In genomic region chr20:46673394-46674252, GRCh38 we compare ENCODE assay signal across 23 cellular contexts. TPM values are rescaled to one million over a fixed set of nuclear protein-coding genes. Genes with fewer than 3 reads are reported as not detected.
"Had no signal": no experiment of that assay in that cellular context is flagged by ENCODE, and none has a peak within 500 bp of the region (broad histone marks: within the 10 kb centered on the region; RNA-seq: fewer than 3 reads in every experiment).

No MANE protein-coding gene starts in this region.

- H3K27me3 ChIP-seq: ascending aorta, body of pancreas, MG63 had no signal

- H3K4me3 ChIP-seq: ascending aorta, body of pancreas, MG63, PC-9 had no signal

- ATAC-seq: body of pancreas, T-helper 17 cell, WTC11 had no signal

- H3K4me3 Mint-ChIP-seq: activated CD4-positive, alpha-beta memory T cell treated with anti-CD3 and anti-CD28 coated beads for 36 hours; activated CD4-positive, alpha-beta T cell treated with anti-CD3 and anti-CD28 coated beads, Interleukin-2, amount 10 ng/mL, durations not matched to agents 24 days and 14 days; central memory CD8-positive, alpha-beta T cell; T-helper 17 cell; WTC11 had no signal

- DNase-seq: activated CD4-positive, alpha-beta memory T cell treated with anti-CD3 and anti-CD28 coated beads for 36 hours; activated CD4-positive, alpha-beta T cell treated with anti-CD3 and anti-CD28 coated beads, Interleukin-2, amount 10 ng/mL, durations not matched to agents 24 days and 14 days; activated CD4-positive, CD25-positive, alpha-beta regulatory T cell treated with anti-CD3 and anti-CD28 coated beads, Interleukin-2, amount 50 U/mL, for 72 hours; activated CD8-positive, alpha-beta memory T cell treated with anti-CD3 and anti-CD28 coated beads for 24 hours; activated naive CD4-positive, alpha-beta T cell treated with anti-CD3 and anti-CD28 coated beads, Interleukin-2, amount 50 U/mL, for 16 hours; activated T-cell treated with anti-CD3 and anti-CD28 coated beads, Interleukin-2, amount 50 U/mL, for 1 hour; amniotic stem cell; body of pancreas; MG63; NCI-H1105 treated with DMSO at 0.1 percent for 48 hours; NCI-H1436 treated with DMSO at 0.1 percent for 48 hours; NCI-H187; NCI-H2081; NCI-H446; NCI-H524; PC-9; SHP77 treated with DMSO at 0.1 percent for 48 hours; T-helper 17 cell; T-helper 9 cell had no signal

- H3K4me2 ChIP-seq: KMS-11, PC-9 had no signal

- H3K4me1 ChIP-seq: ascending aorta had no signal

- H3K27ac ChIP-seq: ascending aorta, KMS-11, PC-9 had no signal

- H3K9ac ChIP-seq: KMS-11 had no signal

- H3K36me3 ChIP-seq: ascending aorta, MG63 had no signal

- H3K27me3 Mint-ChIP-seq: activated CD4-positive, alpha-beta memory T cell treated with anti-CD3 and anti-CD28 coated beads for 36 hours; central memory CD8-positive, alpha-beta T cell; T-helper 17 cell had no signal

- H3K27ac Mint-ChIP-seq: activated CD4-positive, alpha-beta memory T cell treated with anti-CD3 and anti-CD28 coated beads for 36 hours; activated CD4-positive, alpha-beta T cell treated with anti-CD3 and anti-CD28 coated beads, Interleukin-2, amount 10 ng/mL, durations not matched to agents 24 days and 14 days; T-helper 17 cell; WTC11 had no signal

- H2AFZ ChIP-seq: PC-9 had no signal

- H3K9me3 ChIP-seq: MG63 had no signal

RNA-seq across cellular contexts. Expression of gene SLC13A3, which starts 22.4 kb away (rescaled TPM):
- total RNA-seq: activated CD4-positive, alpha-beta T cell treated with anti-CD3 and anti-CD28 coated beads, Interleukin-2, amount 10 ng/mL, durations not matched to agents 24 days and 14 days; ascending aorta had no signal

RNA-seq across cellular contexts. Expression of gene SLC2A10, which starts 35.8 kb away (rescaled TPM):
- total RNA-seq: activated CD4-positive, alpha-beta memory T cell treated with anti-CD3 and anti-CD28 coated beads for 36 hours; activated CD4-positive, alpha-beta T cell treated with anti-CD3 and anti-CD28 coated beads, Interleukin-2, amount 10 ng/mL, durations not matched to agents 24 days and 14 days; T-helper 17 cell had no signal
